1 cellular context compared by ENCODE assay signal in the genomic region with DNA sequence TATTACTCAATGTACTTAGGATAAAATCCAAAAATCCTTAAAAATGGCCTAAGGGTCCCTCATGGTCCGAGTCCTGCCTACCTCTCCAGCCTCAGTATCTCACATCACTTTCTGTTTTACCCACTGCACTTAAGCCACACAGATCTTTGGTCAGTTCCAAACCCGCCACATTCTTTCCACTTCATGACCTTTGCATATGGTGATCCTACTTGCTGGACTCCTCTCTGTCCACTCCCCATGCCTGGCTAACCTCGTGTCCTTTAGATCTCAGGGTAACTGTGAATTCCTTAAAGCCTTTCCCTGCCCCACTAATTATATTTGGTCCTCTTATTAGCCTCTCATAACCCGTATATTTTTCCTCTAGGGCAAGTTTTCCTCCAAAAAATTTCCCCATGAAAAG.
TF ChIP-seq lines count a peak whose summit lies in the region.

No MANE protein-coding gene starts in this region.

TF ChIP-seq in GM23338, 12 proteins besides CTCF, POLR2A, EP300 and RAD21 (continued from another document):
- TF ChIP-seq, protein P1, sequence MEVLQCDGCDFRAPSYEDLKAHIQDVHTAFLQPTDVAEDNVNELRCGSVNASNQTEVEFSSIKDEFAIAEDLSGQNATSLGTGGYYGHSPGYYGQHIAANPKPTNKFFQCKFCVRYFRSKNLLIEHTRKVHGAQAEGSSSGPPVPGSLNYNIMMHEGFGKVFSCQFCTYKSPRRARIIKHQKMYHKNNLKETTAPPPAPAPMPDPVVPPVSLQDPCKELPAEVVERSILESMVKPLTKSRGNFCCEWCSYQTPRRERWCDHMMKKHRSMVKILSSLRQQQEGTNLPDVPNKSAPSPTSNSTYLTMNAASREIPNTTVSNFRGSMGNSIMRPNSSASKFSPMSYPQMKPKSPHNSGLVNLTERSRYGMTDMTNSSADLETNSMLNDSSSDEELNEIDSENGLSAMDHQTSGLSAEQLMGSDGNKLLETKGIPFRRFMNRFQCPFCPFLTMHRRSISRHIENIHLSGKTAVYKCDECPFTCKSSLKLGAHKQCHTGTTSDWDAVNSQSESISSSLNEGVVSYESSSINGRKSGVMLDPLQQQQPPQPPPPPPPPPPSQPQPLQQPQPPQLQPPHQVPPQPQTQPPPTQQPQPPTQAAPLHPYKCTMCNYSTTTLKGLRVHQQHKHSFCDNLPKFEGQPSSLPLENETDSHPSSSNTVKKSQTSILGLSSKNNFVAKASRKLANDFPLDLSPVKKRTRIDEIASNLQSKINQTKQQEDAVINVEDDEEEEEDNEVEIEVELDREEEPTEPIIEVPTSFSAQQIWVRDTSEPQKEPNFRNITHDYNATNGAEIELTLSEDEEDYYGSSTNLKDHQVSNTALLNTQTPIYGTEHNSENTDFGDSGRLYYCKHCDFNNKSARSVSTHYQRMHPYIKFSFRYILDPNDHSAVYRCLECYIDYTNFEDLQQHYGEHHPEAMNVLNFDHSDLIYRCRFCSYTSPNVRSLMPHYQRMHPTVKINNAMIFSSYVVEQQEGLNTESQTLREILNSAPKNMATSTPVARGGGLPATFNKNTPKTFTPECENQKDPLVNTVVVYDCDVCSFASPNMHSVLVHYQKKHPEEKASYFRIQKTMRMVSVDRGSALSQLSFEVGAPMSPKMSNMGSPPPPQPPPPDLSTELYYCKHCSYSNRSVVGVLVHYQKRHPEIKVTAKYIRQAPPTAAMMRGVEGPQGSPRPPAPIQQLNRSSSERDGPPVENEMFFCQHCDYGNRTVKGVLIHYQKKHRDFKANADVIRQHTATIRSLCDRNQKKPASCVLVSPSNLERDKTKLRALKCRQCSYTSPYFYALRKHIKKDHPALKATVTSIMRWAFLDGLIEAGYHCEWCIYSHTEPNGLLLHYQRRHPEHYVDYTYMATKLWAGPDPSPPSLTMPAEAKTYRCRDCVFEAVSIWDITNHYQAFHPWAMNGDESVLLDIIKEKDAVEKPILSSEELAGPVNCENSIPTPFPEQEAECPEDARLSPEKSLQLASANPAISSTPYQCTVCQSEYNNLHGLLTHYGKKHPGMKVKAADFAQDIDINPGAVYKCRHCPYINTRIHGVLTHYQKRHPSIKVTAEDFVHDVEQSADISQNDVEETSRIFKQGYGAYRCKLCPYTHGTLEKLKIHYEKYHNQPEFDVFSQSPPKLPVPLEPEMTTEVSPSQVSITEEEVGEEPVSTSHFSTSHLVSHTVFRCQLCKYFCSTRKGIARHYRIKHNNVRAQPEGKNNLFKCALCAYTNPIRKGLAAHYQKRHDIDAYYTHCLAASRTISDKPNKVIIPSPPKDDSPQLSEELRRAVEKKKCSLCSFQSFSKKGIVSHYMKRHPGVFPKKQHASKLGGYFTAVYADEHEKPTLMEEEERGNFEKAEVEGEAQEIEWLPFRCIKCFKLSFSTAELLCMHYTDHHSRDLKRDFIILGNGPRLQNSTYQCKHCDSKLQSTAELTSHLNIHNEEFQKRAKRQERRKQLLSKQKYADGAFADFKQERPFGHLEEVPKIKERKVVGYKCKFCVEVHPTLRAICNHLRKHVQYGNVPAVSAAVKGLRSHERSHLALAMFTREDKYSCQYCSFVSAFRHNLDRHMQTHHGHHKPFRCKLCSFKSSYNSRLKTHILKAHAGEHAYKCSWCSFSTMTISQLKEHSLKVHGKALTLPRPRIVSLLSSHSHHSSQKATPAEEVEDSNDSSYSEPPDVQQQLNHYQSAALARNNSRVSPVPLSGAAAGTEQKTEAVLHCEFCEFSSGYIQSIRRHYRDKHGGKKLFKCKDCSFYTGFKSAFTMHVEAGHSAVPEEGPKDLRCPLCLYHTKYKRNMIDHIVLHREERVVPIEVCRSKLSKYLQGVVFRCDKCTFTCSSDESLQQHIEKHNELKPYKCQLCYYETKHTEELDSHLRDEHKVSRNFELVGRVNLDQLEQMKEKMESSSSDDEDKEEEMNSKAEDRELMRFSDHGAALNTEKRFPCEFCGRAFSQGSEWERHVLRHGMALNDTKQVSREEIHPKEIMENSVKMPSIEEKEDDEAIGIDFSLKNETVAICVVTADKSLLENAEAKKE (CRISPR knock-in tag; IDR thresholded peaks at IDR 0.05), result no peak
- TF ChIP-seq, protein P2, sequence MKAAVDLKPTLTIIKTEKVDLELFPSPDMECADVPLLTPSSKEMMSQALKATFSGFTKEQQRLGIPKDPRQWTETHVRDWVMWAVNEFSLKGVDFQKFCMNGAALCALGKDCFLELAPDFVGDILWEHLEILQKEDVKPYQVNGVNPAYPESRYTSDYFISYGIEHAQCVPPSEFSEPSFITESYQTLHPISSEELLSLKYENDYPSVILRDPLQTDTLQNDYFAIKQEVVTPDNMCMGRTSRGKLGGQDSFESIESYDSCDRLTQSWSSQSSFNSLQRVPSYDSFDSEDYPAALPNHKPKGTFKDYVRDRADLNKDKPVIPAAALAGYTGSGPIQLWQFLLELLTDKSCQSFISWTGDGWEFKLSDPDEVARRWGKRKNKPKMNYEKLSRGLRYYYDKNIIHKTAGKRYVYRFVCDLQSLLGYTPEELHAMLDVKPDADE (IDR thresholded peaks at IDR 0.05), result no peak
- TF ChIP-seq, protein P3, sequence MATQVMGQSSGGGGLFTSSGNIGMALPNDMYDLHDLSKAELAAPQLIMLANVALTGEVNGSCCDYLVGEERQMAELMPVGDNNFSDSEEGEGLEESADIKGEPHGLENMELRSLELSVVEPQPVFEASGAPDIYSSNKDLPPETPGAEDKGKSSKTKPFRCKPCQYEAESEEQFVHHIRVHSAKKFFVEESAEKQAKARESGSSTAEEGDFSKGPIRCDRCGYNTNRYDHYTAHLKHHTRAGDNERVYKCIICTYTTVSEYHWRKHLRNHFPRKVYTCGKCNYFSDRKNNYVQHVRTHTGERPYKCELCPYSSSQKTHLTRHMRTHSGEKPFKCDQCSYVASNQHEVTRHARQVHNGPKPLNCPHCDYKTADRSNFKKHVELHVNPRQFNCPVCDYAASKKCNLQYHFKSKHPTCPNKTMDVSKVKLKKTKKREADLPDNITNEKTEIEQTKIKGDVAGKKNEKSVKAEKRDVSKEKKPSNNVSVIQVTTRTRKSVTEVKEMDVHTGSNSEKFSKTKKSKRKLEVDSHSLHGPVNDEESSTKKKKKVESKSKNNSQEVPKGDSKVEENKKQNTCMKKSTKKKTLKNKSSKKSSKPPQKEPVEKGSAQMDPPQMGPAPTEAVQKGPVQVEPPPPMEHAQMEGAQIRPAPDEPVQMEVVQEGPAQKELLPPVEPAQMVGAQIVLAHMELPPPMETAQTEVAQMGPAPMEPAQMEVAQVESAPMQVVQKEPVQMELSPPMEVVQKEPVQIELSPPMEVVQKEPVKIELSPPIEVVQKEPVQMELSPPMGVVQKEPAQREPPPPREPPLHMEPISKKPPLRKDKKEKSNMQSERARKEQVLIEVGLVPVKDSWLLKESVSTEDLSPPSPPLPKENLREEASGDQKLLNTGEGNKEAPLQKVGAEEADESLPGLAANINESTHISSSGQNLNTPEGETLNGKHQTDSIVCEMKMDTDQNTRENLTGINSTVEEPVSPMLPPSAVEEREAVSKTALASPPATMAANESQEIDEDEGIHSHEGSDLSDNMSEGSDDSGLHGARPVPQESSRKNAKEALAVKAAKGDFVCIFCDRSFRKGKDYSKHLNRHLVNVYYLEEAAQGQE (IDR thresholded peaks at IDR 0.05; ENCODE audit: unreplicated experiment), result no peak
- no peak for TF ChIP-seq POLR2AphosphoS5 (IDR thresholded peaks at IDR 0.05; ENCODE audit: low read depth)
